Comparison of ENCODE assay signal across 26 cellular contexts in genomic region chr17:83115832-83116231, GRCh38.
"Had no signal": no experiment of that assay in that cellular context is flagged by ENCODE, and none has a peak within 500 bp of the region (broad histone marks: within the 10 kb centered on the region; RNA-seq: fewer than 3 reads in every experiment).

No MANE protein-coding gene starts in this region.

- DNase-seq: activated CD4-positive, alpha-beta T cell treated with anti-CD3 and anti-CD28 coated beads for 48 hours; activated CD4-positive, alpha-beta T cell treated with anti-CD3 and anti-CD28 coated beads, Interleukin-2, amount 50 U/mL, for 4 hours; activated CD4-positive, CD25-positive, alpha-beta regulatory T cell treated with anti-CD3 and anti-CD28 coated beads, Interleukin-2, amount 50 U/mL, for 72 hours; activated CD8-positive, alpha-beta memory T cell treated with anti-CD3 and anti-CD28 coated beads, Interleukin-2, amount 50 U/mL, for 48 hours; activated CD8-positive, alpha-beta T cell treated with anti-CD3 and anti-CD28 coated beads, Interleukin-2, amount 10 ng/mL, durations not matched to agents 7 days and 5 days; activated effector memory CD4-positive, alpha-beta T cell treated with Interleukin-2 at 50 U/mL for 16 hours; activated naive CD4-positive, alpha-beta T cell; activated T-cell treated with anti-CD3 and anti-CD28 coated beads, Interleukin-2, amount 50 U/mL, for 24 hours; adrenal gland; anterior cingulate cortex; caudate nucleus; MG63; NCI-H1105; NCI-H1436; NCI-H1694 treated with DMSO at 0.1 percent for 48 hours; NCI-H2029 treated with DMSO at 0.1 percent for 48 hours; NCI-H510A treated with DMSO at 0.1 percent for 48 hours; NCI-H69; PC-3; SIG-M5; T-helper 17 cell; T-helper 9 cell had no signal

- H3K4me3 Mint-ChIP-seq: activated CD8-positive, alpha-beta T cell treated with anti-CD3 and anti-CD28 coated beads, Interleukin-2, amount 10 ng/mL, durations not matched to agents 7 days and 5 days; activated naive CD8-positive, alpha-beta T cell; activated T-cell treated with anti-CD3 and anti-CD28 coated beads, Interleukin-2, amount 50 U/mL, for 24 hours; activated T-helper 1 cell treated with anti-CD3 and anti-CD28 coated beads, Interleukin-12 subunit alpha, Interleukin-12 subunit beta, Interleukin-2, Interleukin-4 antibody, amounts not matched to agents 30 ng/mL and 10 ng/mL and 1 ng/mL, durations not matched to agents 14 hours and 24 hours and 36 hours; T-helper 17 cell; WTC11 had no signal

- H3K27ac ChIP-seq: adrenal gland, breast epithelium had no signal

- ATAC-seq: activated CD8-positive, alpha-beta T cell treated with anti-CD3 and anti-CD28 coated beads, Interleukin-2, amount 10 ng/mL, durations not matched to agents 7 days and 5 days; PC-3; T-helper 17 cell; WTC11 had no signal

- H3K36me3 Mint-ChIP-seq: activated naive CD8-positive, alpha-beta T cell; WTC11 had no signal

- H3K27ac Mint-ChIP-seq: activated CD8-positive, alpha-beta T cell treated with anti-CD3 and anti-CD28 coated beads, Interleukin-2, amount 10 ng/mL, durations not matched to agents 7 days and 5 days; activated naive CD8-positive, alpha-beta T cell; activated T-cell treated with anti-CD3 and anti-CD28 coated beads, Interleukin-2, amount 50 U/mL, for 24 hours; activated T-helper 1 cell treated with anti-CD3 and anti-CD28 coated beads, Interleukin-12 subunit alpha, Interleukin-12 subunit beta, Interleukin-2, Interleukin-4 antibody, amounts not matched to agents 30 ng/mL and 10 ng/mL and 1 ng/mL, durations not matched to agents 14 hours and 24 hours and 36 hours; T-helper 17 cell; WTC11 had no signal

- H3K4me3 ChIP-seq: adrenal gland, breast epithelium, MG63 had no signal

- H3K4me1 ChIP-seq: breast epithelium had no signal

- H3K9me3 ChIP-seq: adrenal gland, breast epithelium, MG63 had no signal

- H3K36me3 ChIP-seq: adrenal gland, breast epithelium, MG63 had no signal

- H3K27me3 ChIP-seq: adrenal gland, breast epithelium, MG63 had no signal

- H3K9me3 Mint-ChIP-seq: activated T-cell treated with anti-CD3 and anti-CD28 coated beads, Interleukin-2, amount 50 U/mL, for 24 hours; activated T-helper 1 cell treated with anti-CD3 and anti-CD28 coated beads, Interleukin-12 subunit alpha, Interleukin-12 subunit beta, Interleukin-2, Interleukin-4 antibody, amounts not matched to agents 30 ng/mL and 10 ng/mL and 1 ng/mL, durations not matched to agents 14 hours and 24 hours and 36 hours; WTC11 had no signal
